In the genomic region with DNA sequence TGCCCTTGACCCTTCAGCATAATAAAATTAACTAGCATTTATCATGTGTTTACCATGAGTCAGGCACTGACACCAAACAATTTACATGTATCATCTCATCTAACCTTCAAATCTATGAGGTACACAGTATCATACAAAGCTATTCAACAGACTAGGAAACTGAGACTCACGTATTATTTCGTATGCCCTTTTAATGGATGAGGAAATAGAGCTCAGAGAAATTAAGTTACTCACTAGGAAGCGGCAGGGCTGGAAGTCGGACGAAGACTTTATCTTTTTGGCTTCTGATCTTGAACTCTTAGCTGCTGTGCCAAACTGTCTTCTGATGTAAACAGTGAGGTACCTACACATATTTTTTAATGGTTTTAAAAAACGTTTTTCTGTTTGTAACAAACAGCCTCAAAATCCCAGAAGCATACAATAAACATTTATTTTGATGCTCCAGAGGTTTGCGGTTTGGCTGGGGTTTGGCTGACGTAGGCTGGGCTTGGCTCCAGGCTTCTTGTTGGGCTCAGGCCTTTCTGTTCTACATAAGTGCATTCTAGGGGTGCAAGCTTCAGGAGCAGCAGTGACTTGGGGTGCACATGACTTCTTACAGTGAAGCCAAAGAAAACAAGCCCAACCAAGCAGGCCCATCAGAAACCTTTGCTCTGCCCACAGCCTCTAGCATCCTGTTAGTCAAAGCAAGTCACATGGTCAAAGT, we compare ENCODE assay signal across 23 cellular contexts.
"Had no signal": no experiment of that assay in that cellular context is flagged by ENCODE, and none has a peak within 500 bp of the region (broad histone marks: within the 10 kb centered on the region; RNA-seq: fewer than 3 reads in every experiment).

No MANE protein-coding gene starts in this region.

- H3K36me3 ChIP-seq: breast epithelium, gastrocnemius medialis, lower lobe of right lung, suprapubic skin, transverse colon had no signal

- H3K9me3 Mint-ChIP-seq: activated naive CD4-positive, alpha-beta T cell treated with anti-CD3 and anti-CD28 coated beads for 36 hours; activated naive CD8-positive, alpha-beta T cell treated with anti-CD3 and anti-CD28 coated beads, Interleukin-2, amount 10 ng/mL, durations not matched to agents 7 days and 5 days; T-helper 1 cell treated with Interleukin-12 subunit alpha and Interleukin-12 subunit beta and Interleukin-4 antibody, amounts not matched to agents 30 μg/mL and 1 μg/mL, for 36 hours had no signal

- H3K36me3 Mint-ChIP-seq: activated naive CD8-positive, alpha-beta T cell treated with anti-CD3 and anti-CD28 coated beads, Interleukin-2, amount 10 ng/mL, durations not matched to agents 7 days and 5 days; natural killer cell had no signal

- ATAC-seq: gastrocnemius medialis; left colon; lower lobe of right lung; natural killer cell; stimulated activated naive CD8-positive, alpha-beta T cell treated with anti-CD3 and anti-CD28 coated beads, Interleukin-15, amount 100 ng/mL, for 72 hours had no signal

- H3K27me3 Mint-ChIP-seq: activated naive CD8-positive, alpha-beta T cell treated with anti-CD3 and anti-CD28 coated beads, Interleukin-2, amount 10 ng/mL, durations not matched to agents 7 days and 5 days had no signal

- H3K4me3 ChIP-seq: breast epithelium, gastrocnemius medialis, lower lobe of right lung, suprapubic skin, transverse colon had no signal

- DNase-seq: activated CD4-positive, alpha-beta T cell treated with anti-CD3 and anti-CD28 coated beads for 4 hours; activated CD4-positive, alpha-beta T cell treated with anti-CD3 and anti-CD28 coated beads, Interleukin-2, amount 50 U/mL, for 48 hours; activated CD4-positive, CD25-positive, alpha-beta regulatory T cell; activated effector memory CD4-positive, alpha-beta T cell treated with Interleukin-2 at 50 U/mL for 16 hours; activated naive CD4-positive, alpha-beta T cell treated with anti-CD3 and anti-CD28 coated beads for 36 hours; activated naive CD8-positive, alpha-beta T cell treated with anti-CD3 and anti-CD28 coated beads, Interleukin-2, amount 10 ng/mL, durations not matched to agents 7 days and 5 days; activated T-cell treated with anti-CD3 and anti-CD28 coated beads, Interleukin-2, amount 50 U/mL, for 48 hours; amniotic stem cell; cerebellar nuclear complex; cortex of kidney; gastrocnemius medialis; left colon; lower lobe of right lung; natural killer cell; retina; stimulated activated CD4-positive, alpha-beta T cell treated with anti-CD3 and anti-CD28 coated beads, Interleukin-4, amount 100 ng/mL, for 24 hours; stimulated activated naive CD8-positive, alpha-beta T cell treated with anti-CD3 and anti-CD28 coated beads, Interleukin-15, amount 100 ng/mL, for 72 hours; T1000; transverse colon had no signal

- H3K4me1 ChIP-seq: breast epithelium, gastrocnemius medialis, lower lobe of right lung, suprapubic skin, transverse colon had no signal

- H3K9me3 ChIP-seq: breast epithelium, gastrocnemius medialis, lower lobe of right lung, suprapubic skin, transverse colon had no signal

- H3K27ac ChIP-seq: breast epithelium, gastrocnemius medialis, lower lobe of right lung, suprapubic skin, transverse colon had no signal

- H3K4me3 Mint-ChIP-seq: activated naive CD4-positive, alpha-beta T cell treated with anti-CD3 and anti-CD28 coated beads for 36 hours; activated naive CD8-positive, alpha-beta T cell treated with anti-CD3 and anti-CD28 coated beads, Interleukin-2, amount 10 ng/mL, durations not matched to agents 7 days and 5 days; natural killer cell; stimulated activated naive CD8-positive, alpha-beta T cell treated with anti-CD3 and anti-CD28 coated beads, Interleukin-15, amount 100 ng/mL, for 72 hours; T-helper 1 cell treated with Interleukin-12 subunit alpha and Interleukin-12 subunit beta and Interleukin-4 antibody, amounts not matched to agents 30 μg/mL and 1 μg/mL, for 36 hours had no signal

- H3K4me1 Mint-ChIP-seq: activated naive CD8-positive, alpha-beta T cell treated with anti-CD3 and anti-CD28 coated beads, Interleukin-2, amount 10 ng/mL, durations not matched to agents 7 days and 5 days; natural killer cell; stimulated activated naive CD8-positive, alpha-beta T cell treated with anti-CD3 and anti-CD28 coated beads, Interleukin-15, amount 100 ng/mL, for 72 hours had no signal

- H3K27ac Mint-ChIP-seq: activated naive CD4-positive, alpha-beta T cell treated with anti-CD3 and anti-CD28 coated beads for 36 hours; activated naive CD8-positive, alpha-beta T cell treated with anti-CD3 and anti-CD28 coated beads, Interleukin-2, amount 10 ng/mL, durations not matched to agents 7 days and 5 days; natural killer cell; progenitor cell of endocrine pancreas; stimulated activated naive CD8-positive, alpha-beta T cell treated with anti-CD3 and anti-CD28 coated beads, Interleukin-15, amount 100 ng/mL, for 72 hours; T-helper 1 cell treated with Interleukin-12 subunit alpha and Interleukin-12 subunit beta and Interleukin-4 antibody, amounts not matched to agents 30 μg/mL and 1 μg/mL, for 36 hours had no signal
